Comparison of ENCODE assay signal across 12 cellular contexts in the genomic region with DNA sequence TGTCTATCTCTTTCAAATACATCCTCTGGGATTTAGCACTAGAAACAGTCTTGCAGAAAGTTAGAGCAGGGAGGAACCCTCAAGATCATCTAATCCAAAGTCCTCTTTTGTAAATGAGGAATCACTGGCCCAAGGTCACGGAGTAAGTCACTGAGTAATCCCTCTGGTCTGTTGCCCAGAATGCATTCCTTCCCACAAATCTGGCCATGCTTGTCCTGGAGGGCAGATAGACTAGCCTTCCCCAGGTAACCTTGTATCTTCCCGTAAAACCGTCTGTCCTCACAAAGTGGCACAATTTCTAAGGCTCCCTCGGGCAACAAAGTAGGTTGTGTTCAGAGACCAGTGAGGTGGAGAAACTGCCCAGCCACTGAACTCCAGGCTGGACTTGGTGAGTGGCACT. TPM values are rescaled to one million over a fixed set of nuclear protein-coding genes. Genes with fewer than 3 reads are reported as not detected.
DNase-seq lines count a peak whose midpoint lies in the region; ATAC-seq and TF ChIP-seq lines count a peak whose summit lies in the region.
"Had no signal": no experiment of that assay in that cellular context is flagged by ENCODE, and none has a peak within 500 bp of the region (broad histone marks: within the 10 kb centered on the region; RNA-seq: fewer than 3 reads in every experiment).

No MANE protein-coding gene starts in this region.

- peak; percentile 54 for DNase-seq in Panc1 (ENCODE audit: low read depth, low spot score)
- DNase-seq in fibroblast of gingiva (ENCODE audit: low read depth): peak; percentile 63
- no peak for DNase-seq in NAMALWA (ENCODE audit: low spot score)
- DNase-seq in NCI-H1436 treated with DMSO at 0.1 percent for 48 hours (lab: John Stamatoyannopoulos, UW): no peak
- DNase-seq in stimulated activated naive CD8-positive, alpha-beta T cell treated with anti-CD3 and anti-CD28 coated beads, Interleukin-15, amount 100 ng/mL, for 72 hours: no peak
- DNase-seq: NCI-H524 treated with DMSO at 0.1 percent for 48 hours had no signal

- TF ChIP-seq CTCF in Panc1 (IDR thresholded peaks at IDR 0.05): no peak

- no peak overlapping the region for H2AFZ ChIP-seq in ACC112 (ENCODE audit: low read length, unreplicated experiment)

- H3K36me3 ChIP-seq in ACC112 (ENCODE audit: insufficient read depth, low read length) (peaks cover 23% of the 10 kb centered on the region), Panc1 (ENCODE audit: control insufficient read depth, insufficient read depth, low read length) (no peaks in the 10 kb centered on the region), muscle layer of duodenum (ENCODE audit: control insufficient read depth in 1 of 2, insufficient read depth in 2 of 2, low read length in 2 of 2) (no peaks in the 10 kb centered on the region)

- POLR2A ChIA-PET in Panc1 (lab: Charles Lee): no interaction called here

- peak overlapping the region in 1 of 2 donors; percentile 21 for H3K27ac Mint-ChIP-seq in stimulated activated naive CD8-positive, alpha-beta T cell treated with anti-CD3 and anti-CD28 coated beads, Interleukin-15, amount 100 ng/mL, for 72 hours
- H3K27ac Mint-ChIP-seq: B cell; T-helper 1 cell treated with Interleukin-12 subunit alpha and Interleukin-12 subunit beta and Interleukin-4 antibody, amounts not matched to agents 30 μg/mL and 1 μg/mL, for 36 hours had no signal

- no TSS peak for BruUV-seq in Panc1 (replicated peaks; lab: Mats Ljungman, UMichigan)

- CTCF ChIA-PET in Panc1 (lab: Charles Lee): interaction anchor here (0.7 kb wide), 1 partner anchor 485 kb away, joined by 3 read pairs; no protein-coding TSS in a partner anchor

- peaks cover 91% of the 10 kb centered on the region for H3K79me2 ChIP-seq in ACC112 (ENCODE audit: control insufficient read depth, insufficient read depth, low read length, unreplicated experiment)

- H3K4me3 ChIP-seq in ACC112 (ENCODE audit: low read depth, low read length) (peak overlapping the region; percentile 51; the same call in 1 of the 2 replicates), Panc1 (ENCODE audit: low read depth in 2 of 2, low read length in 2 of 2) (no peak overlapping the region), muscle layer of duodenum (ENCODE audit: low read depth in 1 of 2, low read length in 2 of 2) (no peak overlapping the region)

- in situ Hi-C loops in Panc1 (cut with HindIII; ENCODE audit: low pct_unique_long_range_greater_than_20kb, low sequenced_read_pairs): no loop called here

- ATAC-seq in Panc1 (peak; percentile 92), GM21529 (IDR thresholded peaks at IDR 0.05; ENCODE audit: unreplicated experiment) (no peak)
- no peak for ATAC-seq in stimulated activated naive CD8-positive, alpha-beta T cell treated with anti-CD3 and anti-CD28 coated beads, Interleukin-15, amount 100 ng/mL, for 72 hours

- H3K9me3 ChIP-seq in Panc1 (ENCODE audit: control insufficient read depth, insufficient read depth, low read depth, low read length) (no peaks in the 10 kb centered on the region), muscle layer of duodenum (ENCODE audit: control insufficient read depth in 1 of 2, low read length in 2 of 2) (no peaks in the 10 kb centered on the region)

- H3K4me1 ChIP-seq in ACC112 (ENCODE audit: control insufficient read depth, insufficient read depth, low read length, unreplicated experiment) (peaks cover 85% of the 10 kb centered on the region), Panc1 (ENCODE audit: control insufficient read depth, insufficient read depth, low read length) (peaks cover 10% of the 10 kb centered on the region), muscle layer of duodenum (ENCODE audit: control insufficient read depth in 1 of 2, insufficient read depth in 2 of 2, low read length in 2 of 2) (peaks cover 13 to 34% of the 10 kb centered on the region in 2 donors)

- no peaks in the 10 kb centered on the region for H3K27me3 Mint-ChIP-seq in stimulated activated naive CD8-positive, alpha-beta T cell treated with anti-CD3 and anti-CD28 coated beads, Interleukin-15, amount 100 ng/mL, for 72 hours
- H3K27me3 Mint-ChIP-seq: central memory CD8-positive, alpha-beta T cell had no signal

- no peaks in the 10 kb centered on the region for H3K4me1 Mint-ChIP-seq in stimulated activated naive CD8-positive, alpha-beta T cell treated with anti-CD3 and anti-CD28 coated beads, Interleukin-15, amount 100 ng/mL, for 72 hours
- H3K4me1 Mint-ChIP-seq: B cell; central memory CD8-positive, alpha-beta T cell had no signal

- H3K27ac ChIP-seq in ACC112 (ENCODE audit: low read depth, low read length) (peak overlapping the region; percentile 80), Panc1 (ENCODE audit: low read length) (peak overlapping the region; percentile 61), muscle layer of duodenum (ENCODE audit: low read length) (peak overlapping the region; percentile 37)

- H3K27me3 ChIP-seq in ACC112 (ENCODE audit: insufficient read depth, low read length): no peaks in the 10 kb centered on the region
- no peaks in the 10 kb centered on the region for H3K27me3 ChIP-seq in Panc1 (ENCODE audit: control insufficient read depth, insufficient read depth, low read length)
- H3K27me3 ChIP-seq in muscle layer of duodenum (ENCODE audit: low read depth, low read length): no peaks in the 10 kb centered on the region

- intact Hi-C loops in Panc1 (cut with micrococcal nuclease; ENCODE audit: unreplicated experiment): no loop called here

- H3K4me3 Mint-ChIP-seq in stimulated activated naive CD8-positive, alpha-beta T cell treated with anti-CD3 and anti-CD28 coated beads, Interleukin-15, amount 100 ng/mL, for 72 hours: no peak overlapping the region
- H3K4me3 Mint-ChIP-seq: B cell; central memory CD8-positive, alpha-beta T cell; T-helper 1 cell treated with Interleukin-12 subunit alpha and Interleukin-12 subunit beta and Interleukin-4 antibody, amounts not matched to agents 30 μg/mL and 1 μg/mL, for 36 hours had no signal

- no peaks in the 10 kb centered on the region for H3K9me3 Mint-ChIP-seq in stimulated activated naive CD8-positive, alpha-beta T cell treated with anti-CD3 and anti-CD28 coated beads, Interleukin-15, amount 100 ng/mL, for 72 hours
- H3K9me3 Mint-ChIP-seq: central memory CD8-positive, alpha-beta T cell; T-helper 1 cell treated with Interleukin-12 subunit alpha and Interleukin-12 subunit beta and Interleukin-4 antibody, amounts not matched to agents 30 μg/mL and 1 μg/mL, for 36 hours had no signal

RNA-seq across cellular contexts. Expression of gene DDR2, which starts 46.2 kb away (rescaled TPM):
- 1.9 TPM for total RNA-seq in Panc1 (2021; ENCODE audit: unreplicated experiment)
- polyA plus RNA-seq in Panc1 (2012; ENCODE audit: insufficient read length): 0.84 TPM

Comparison
In these comparisons a context has a peak if more than half of its experiments do, and no peak if none do; other contexts are left out.
1. DNase-seq: peak in Panc1 (single experiment) and fibroblast of gingiva (single experiment); none in NAMALWA (single experiment), NCI-H1436 treated with DMSO at 0.1 percent for 48 hours (single experiment) and stimulated activated naive CD8-positive, alpha-beta T cell treated with anti-CD3 and anti-CD28 coated beads, Interleukin-15, amount 100 ng/mL, for 72 hours (0 of 2).
2. Peak in every context shown above with its lines, with median percentiles within 50 percentile points of each other: H3K27ac ChIP-seq.